7 cellular contexts compared by ENCODE assay signal in genomic region chr6:98416497-98417158, GRCh38.
A peak's percentile ranks its signal among the peaks of the same experiment; 100 is the strongest.
DNase-seq lines count a peak whose midpoint lies in the region; FAIRE-seq and TF ChIP-seq lines count a peak whose summit lies in the region.
"Not testable (repeated sequence)": the region's sequence is repeated elsewhere in the genome, so short reads cannot be mapped to it uniquely, and the experiment has no call there.

No MANE protein-coding gene starts in this region.

- CTCF ChIA-PET in HEK293 (lab: Yijun Ruan, JAX), result interaction anchor here (1.2 kb wide), 1 partner anchor 11 kb away, joined by 4 read pairs; no protein-coding TSS in a partner anchor
- CTCF ChIA-PET in activated naive CD4-positive, alpha-beta T cell treated with anti-CD3 and anti-CD28 coated beads, Interleukin-2, amount 10 ng/mL, durations not matched to agents 7 days and 5 days (lab: Charles Lee); H1 (lab: Charles Lee; ENCODE audit: partially characterized antibody): not testable (repeated sequence)

- H3K36me3 Mint-ChIP-seq in activated naive CD4-positive, alpha-beta T cell treated with anti-CD3 and anti-CD28 coated beads, Interleukin-2, amount 10 ng/mL, durations not matched to agents 7 days and 5 days, result not testable (repeated sequence)

- H3K23me2 ChIP-seq in H1 (ENCODE audit: low read depth, low read length), result not testable (repeated sequence)

- H2BK15ac ChIP-seq in H1 (ENCODE audit: low read length), result not testable (repeated sequence)

- H3K4me3 Mint-ChIP-seq in activated naive CD4-positive, alpha-beta T cell treated with anti-CD3 and anti-CD28 coated beads, Interleukin-2, amount 10 ng/mL, durations not matched to agents 7 days and 5 days, result not testable (repeated sequence)

- peak overlapping the region in 1 of 2 experiments; percentile 8; a peak in 1 of 4 replicates for H3K4me2 ChIP-seq in H1 (ENCODE audit: insufficient read depth in 1 of 2, low read depth in 2 of 2, low read length in 2 of 2)

- H2BK120ac ChIP-seq in H1 (replicated peaks; ENCODE audit: low read depth, low read length), result not testable (repeated sequence)

- not testable (repeated sequence) for H3K56ac ChIP-seq in H1 (replicated peaks; ENCODE audit: insufficient read length, low read depth, low read length)

- POLR2A ChIA-PET in HEK293 (lab: Yijun Ruan, JAX); H1 (lab: Charles Lee; ENCODE audit: partially characterized antibody): not testable (repeated sequence)

- H3K4ac ChIP-seq in H1 (replicated peaks; ENCODE audit: insufficient read length, low read depth, low read length), result not testable (repeated sequence)

- H3K36me3 ChIP-seq in HEK293 (ENCODE audit: control insufficient read depth in 2 of 2, insufficient read depth in 1 of 2, low read length in 2 of 2); H1 (ENCODE audit: control insufficient read depth in 2 of 4, insufficient read depth in 4 of 4, low read length in 3 of 4): not testable (repeated sequence)

- not testable (repeated sequence) for H3K9me3 ChIP-seq in HEK293 (ENCODE audit: control insufficient read depth, insufficient read depth, low read depth, low read length); H1 (ENCODE audit: insufficient read depth in 2 of 2, low read depth in 1 of 2, low read length in 1 of 2)

- not testable (repeated sequence) for H4K20me1 ChIP-seq in H1 (replicated peaks in 1 of 2; ENCODE audit: control insufficient read depth in 1 of 2, insufficient read depth in 2 of 2, low read length in 2 of 2)

- H3K27ac ChIP-seq in HEK293 (ENCODE audit: extremely low read depth, low read depth, low read length); H1 (ENCODE audit: low read depth, low read length): not testable (repeated sequence)

- H3K4me1 Mint-ChIP-seq in activated naive CD4-positive, alpha-beta T cell treated with anti-CD3 and anti-CD28 coated beads, Interleukin-2, amount 10 ng/mL, durations not matched to agents 7 days and 5 days, result not testable (repeated sequence)

- H3K27ac Mint-ChIP-seq in activated naive CD4-positive, alpha-beta T cell treated with anti-CD3 and anti-CD28 coated beads, Interleukin-2, amount 10 ng/mL, durations not matched to agents 7 days and 5 days, result not testable (repeated sequence)

- not testable (repeated sequence) for H2AFZ ChIP-seq in H1 (ENCODE audit: low read length)

- H3K18ac ChIP-seq in H1 (ENCODE audit: extremely low read depth, low read length), result not testable (repeated sequence)

- TF ChIP-seq EP300 in H1 (IDR thresholded peaks at IDR 0.05; ENCODE audit: borderline replicate concordance in 1 of 2, low read depth in 2 of 2, low read length in 2 of 2), result not testable (repeated sequence)

- H3K4me3 ChIP-seq in HEK293 (ENCODE audit: low read depth, low read length); H1 (ENCODE audit: extremely low read depth in 1 of 4, insufficient read depth in 2 of 4, low read depth in 3 of 4, low read length in 4 of 4): not testable (repeated sequence)

- not testable (repeated sequence) for H3K23ac ChIP-seq in H1 (ENCODE audit: insufficient read length)

- not testable (repeated sequence) for H3K9me3 Mint-ChIP-seq in activated naive CD4-positive, alpha-beta T cell treated with anti-CD3 and anti-CD28 coated beads, Interleukin-2, amount 10 ng/mL, durations not matched to agents 7 days and 5 days

- H3K27me3 ChIP-seq in H1 (replicated peaks in 1 of 4; ENCODE audit: control insufficient read depth in 3 of 4, extremely low read depth in 1 of 4, insufficient read depth in 3 of 4, low read length in 3 of 4), result not testable (repeated sequence)

- H3K9ac ChIP-seq in H1 (replicated peaks in 1 of 4; ENCODE audit: extremely low read depth in 1 of 4, low read depth in 3 of 4, low read length in 3 of 4), result not testable (repeated sequence)

- not testable (repeated sequence) for TF ChIP-seq POLR2A in H1 (IDR thresholded peaks at IDR 0.05; ENCODE audit: control extremely low read depth in 1 of 2, low read depth in 2 of 2, low read length in 2 of 2)

- H4K8ac ChIP-seq in H1 (ENCODE audit: extremely low read depth, insufficient read depth, low read length), result not testable (repeated sequence)

- H3K14ac ChIP-seq in H1 (ENCODE audit: insufficient read length), result not testable (repeated sequence)

- not testable (repeated sequence) for H2BK20ac ChIP-seq in H1 (ENCODE audit: low read length)

- not testable (repeated sequence) for H2BK5ac ChIP-seq in H1 (ENCODE audit: low read depth, low read length)

- not testable (repeated sequence) for H3K4me1 ChIP-seq in HEK293 (ENCODE audit: control insufficient read depth, insufficient read depth, low read length); H1 (replicated peaks in 1 of 4; ENCODE audit: control insufficient read depth in 3 of 4, insufficient read depth in 4 of 4, low read length in 3 of 4)

- not testable (repeated sequence) for H4K5ac ChIP-seq in H1 (ENCODE audit: insufficient read length, low read depth, low read length)

- H3K27me3 Mint-ChIP-seq in activated naive CD4-positive, alpha-beta T cell treated with anti-CD3 and anti-CD28 coated beads, Interleukin-2, amount 10 ng/mL, durations not matched to agents 7 days and 5 days, result not testable (repeated sequence)

- not testable (repeated sequence) for H3K79me2 ChIP-seq in H1 (ENCODE audit: control insufficient read depth in 1 of 2, insufficient read depth in 2 of 2, low read length in 2 of 2)

- not testable (repeated sequence) for H3K79me1 ChIP-seq in H1 (ENCODE audit: low read depth, low read length)

- FAIRE-seq in H1 (lab: Jason Lieb, UNC), result not testable (repeated sequence)

- peak; percentile 63 for DNase-seq in CMK (ENCODE audit: low read depth)
- peak; percentile 40 for DNase-seq in NCI-H146 (lab: John Stamatoyannopoulos, UW)
- DNase-seq in NCI-H748 (lab: John Stamatoyannopoulos, UW; ENCODE audit: unreplicated experiment), result peak; percentile 91
- peak; percentile 8 for DNase-seq in T follicular helper cell (ENCODE audit: low read depth)
- DNase-seq in activated naive CD4-positive, alpha-beta T cell treated with anti-CD3 and anti-CD28 coated beads, Interleukin-2, amount 10 ng/mL, durations not matched to agents 7 days and 5 days, result peak; percentile 38
- peak; percentile 7 to 46 for DNase-seq in H1 (ENCODE audit: low read depth in 1 of 2, low spot score in 2 of 2)

- not testable (repeated sequence) for H2AK5ac ChIP-seq in H1 (ENCODE audit: low read depth, low read length)

- TF ChIP-seq CTCF in HEK293 (tag by site-specific recombination; IDR thresholded peaks at IDR 0.05); H1 (IDR thresholded peaks at IDR 0.05; ENCODE audit: control extremely low read depth in 1 of 3, insufficient read depth in 1 of 3, low read depth in 1 of 3, low read length in 3 of 3): not testable (repeated sequence)

- 78% methylated on average over 26 of the region's 30 CpGs; no CpG with 5 or more reads in 1 of the 2 experiments for WGBS in H1 (ENCODE audit: extremely low coverage in 1 of 2, insufficient coverage in 1 of 2, insufficient read length in 1 of 2, insufficient replicate concordance in 2 of 2, low coverage in 1 of 2, low lambda C conversion rate in 2 of 2, missing lambda C conversion rate in 1 of 2), 2 experiments

- TF ChIP-seq RAD21 in H1 (IDR thresholded peaks at IDR 0.05 in 1 of 2, conservative IDR thresholded peaks at IDR 0.05 in 1 of 2; ENCODE audit: low read depth in 2 of 2, low read length in 2 of 2), result not testable (repeated sequence)

- H2BK12ac ChIP-seq in H1 (ENCODE audit: low read depth, low read length), result not testable (repeated sequence)

- not testable (repeated sequence) for H4K91ac ChIP-seq in H1 (replicated peaks; ENCODE audit: insufficient read length, low read length)

TF ChIP-seq in HEK293, 187 proteins besides CTCF, POLR2A, EP300 and RAD21:
- peak; percentile 46; the same call in 1 of the 2 replicates for TF ChIP-seq KLF1 (tag by site-specific recombination; IDR thresholded peaks at IDR 0.05)
- TF ChIP-seq ZBTB26 (tag by site-specific recombination; optimal IDR thresholded peaks at IDR 0.05), result peak; percentile 23
- TF ChIP-seq ZBTB48 (tag by site-specific recombination; IDR thresholded peaks at IDR 0.05), result peak; percentile 57

Comparison
In these comparisons a context has a peak if more than half of its experiments do, and no peak if none do; other contexts are left out.
1. DNase-seq: peak in every context shown above with its lines; median percentile 91 in NCI-H748; 63 in CMK; 40 in NCI-H146; 38 in activated naive CD4-positive, alpha-beta T cell treated with anti-CD3 and anti-CD28 coated beads, Interleukin-2, amount 10 ng/mL, durations not matched to agents 7 days and 5 days; 26 in H1; 8 in T follicular helper cell.